In the genomic region with DNA sequence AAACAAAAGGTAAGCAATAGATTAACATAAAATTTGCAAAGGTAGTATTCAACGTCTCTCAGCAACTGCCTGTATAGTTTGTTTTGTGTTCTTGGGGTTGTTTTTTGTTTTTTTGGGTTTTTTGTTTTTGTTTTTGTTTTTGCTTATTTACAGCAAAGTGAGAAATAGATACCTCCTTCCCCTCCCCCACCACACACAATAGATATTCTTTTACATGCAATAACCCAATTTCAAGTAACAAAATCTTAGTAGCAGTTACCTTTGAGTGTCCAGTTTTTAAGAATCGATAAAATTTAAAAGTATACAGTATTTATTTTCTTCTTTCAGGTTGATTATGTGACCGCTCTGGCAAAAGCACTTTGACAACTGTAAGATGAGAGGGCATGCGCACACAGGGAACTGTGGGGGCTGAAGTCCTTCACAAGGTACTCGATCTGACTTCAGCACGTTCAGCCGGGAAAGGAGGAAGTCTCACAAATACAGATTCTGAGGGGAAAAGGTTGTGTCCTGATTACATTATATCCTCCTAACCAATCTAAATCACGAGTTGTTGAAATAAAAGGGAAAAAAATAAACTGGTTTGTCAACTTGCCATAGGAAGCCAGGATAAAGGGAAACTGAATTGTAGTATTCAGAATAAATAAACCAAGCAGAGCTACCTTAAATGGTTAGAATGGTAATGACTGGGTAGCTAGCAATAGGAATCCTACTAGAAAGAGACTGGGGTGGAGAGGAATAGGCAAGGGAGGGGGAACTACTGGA, we compare ENCODE assay signal across 8 cellular contexts. TPM values are rescaled to one million over a fixed set of nuclear protein-coding genes. Genes with fewer than 3 reads are reported as not detected.
DNase-seq lines count a peak whose midpoint lies in the region; ATAC-seq and TF ChIP-seq lines count a peak whose summit lies in the region.

No MANE protein-coding gene starts in this region.

- H3K79me2 ChIP-seq in mesendoderm (ENCODE audit: control insufficient read depth, insufficient read depth, low read length) = no peaks in the 10 kb centered on the region

- no peak overlapping the region for H3K4ac ChIP-seq in mesendoderm (ENCODE audit: low read depth, low read length)

- no peaks in the 10 kb centered on the region for H3K9me3 Mint-ChIP-seq in Caco-2 (ENCODE audit: unreplicated experiment)
- H3K9me3 Mint-ChIP-seq in activated T-cell treated with anti-CD3 and anti-CD28 coated beads, Interleukin-2, amount 50 U/mL, for 24 hours = no peaks in the 10 kb centered on the region

- no TSS peak for BruUV-seq in Caco-2 (replicated peaks; lab: Mats Ljungman, UMichigan)

- H2AK5ac ChIP-seq in mesendoderm (ENCODE audit: low read length) = no peak overlapping the region

- peak overlapping the region; percentile 47 for H3K27ac ChIP-seq in epithelial cell of prostate
- H3K27ac ChIP-seq in mesendoderm (ENCODE audit: low read depth, low read length) = no peak overlapping the region

- H3K18ac ChIP-seq in mesendoderm (ENCODE audit: low read length) = no peak overlapping the region

- no peaks in the 10 kb centered on the region for H3K9me3 ChIP-seq in Caco-2

- whole genome bisulfite sequencing in mesendoderm (ENCODE audit: extremely low coverage, insufficient coverage, low lambda C conversion rate) = no CpG with 5 or more reads among the region's 8 CpGs

- H3K36me3 ChIP-seq in Caco-2 (ENCODE audit: control insufficient read depth, insufficient read depth, low read length) (no peaks in the 10 kb centered on the region), mesendoderm (ENCODE audit: control insufficient read depth, insufficient read depth, low read length) (no peaks in the 10 kb centered on the region)

- no peaks in the 10 kb centered on the region for H3K79me1 ChIP-seq in mesendoderm (ENCODE audit: low read length)

- no peak for ATAC-seq in GM18909 (IDR thresholded peaks at IDR 0.05; ENCODE audit: poor library complexity, unreplicated experiment)

- peaks cover 6% of the 10 kb centered on the region for H3K27me3 Mint-ChIP-seq in Caco-2 (ENCODE audit: insufficient read depth, unreplicated experiment)
- H3K27me3 Mint-ChIP-seq in activated T-cell treated with anti-CD3 and anti-CD28 coated beads, Interleukin-2, amount 50 U/mL, for 24 hours = peaks cover 17% of the 10 kb centered on the region

- H2BK5ac ChIP-seq in mesendoderm (ENCODE audit: low read length) = no peak overlapping the region

- H3K4me1 Mint-ChIP-seq in Caco-2 (ENCODE audit: low read depth, unreplicated experiment) = peaks cover 24% of the 10 kb centered on the region
- H3K4me1 Mint-ChIP-seq in activated T-cell treated with anti-CD3 and anti-CD28 coated beads, Interleukin-2, amount 50 U/mL, for 24 hours (ENCODE audit: low read depth) = peaks cover 39% of the 10 kb centered on the region

- H4K5ac ChIP-seq in mesendoderm (ENCODE audit: low read length) = no peak overlapping the region

- peak overlapping the region; percentile 62 for H3K4me3 Mint-ChIP-seq in Caco-2 (ENCODE audit: unreplicated experiment)
- H3K4me3 Mint-ChIP-seq in activated T-cell treated with anti-CD3 and anti-CD28 coated beads, Interleukin-2, amount 50 U/mL, for 24 hours = peak overlapping the region; percentile 56

- POLR2A ChIA-PET in Caco-2 (lab: Charles Lee) = no interaction called here

- H2BK15ac ChIP-seq in mesendoderm (replicated peaks; ENCODE audit: low read depth) = no peak overlapping the region

- H3K9ac ChIP-seq in mesendoderm (ENCODE audit: low read length) = no peak overlapping the region

- H3K23ac ChIP-seq in mesendoderm (ENCODE audit: low read length) = no peak overlapping the region

- no peak for TF ChIP-seq CTCF in Caco-2 (IDR thresholded peaks at IDR 0.05; ENCODE audit: insufficient read depth in 1 of 2, low read depth in 1 of 2, low read length in 1 of 2, severe bottlenecking in 1 of 2, unreplicated experiment in 1 of 2)

- peaks cover 14% of the 10 kb centered on the region for H3K4me1 ChIP-seq in Caco-2
- H3K4me1 ChIP-seq in mesendoderm (ENCODE audit: control insufficient read depth, low read depth, low read length) = no peaks in the 10 kb centered on the region

- no peak overlapping the region for H2BK120ac ChIP-seq in mesendoderm (ENCODE audit: low read depth, low read length)

- DNase-seq in Caco-2 = peak; percentile 49 to 52
- DNase-seq in HT-29 (ENCODE audit: low spot score) = peak; percentile 71
- DNase-seq in NOMO-1 (lab: John Stamatoyannopoulos, UW; ENCODE audit: unreplicated experiment in 2 of 2) = peak; percentile 36 to 70
- DNase-seq in activated T-cell treated with anti-CD3 and anti-CD28 coated beads, Interleukin-2, amount 50 U/mL, for 24 hours = peak; percentile 44
- no peak for DNase-seq in epithelial cell of prostate (ENCODE audit: low read depth, low spot score)
- peak; percentile 87 for DNase-seq in mesendoderm
- peak in 4 of 6 experiments; percentile 9 to 40 (median 18) for DNase-seq in stimulated activated naive CD4-positive, alpha-beta T cell (lab: John Stamatoyannopoulos, UW)

- CTCF ChIA-PET in Caco-2 (lab: Charles Lee) = interaction anchor here (0.6 kb wide), 1 partner anchor 39 kb away, joined by 3 read pairs; no protein-coding TSS in a partner anchor

- H3K27me3 ChIP-seq in Caco-2 (replicated peaks; ENCODE audit: control insufficient read depth, insufficient read depth, low read length) (no peaks in the 10 kb centered on the region), mesendoderm (ENCODE audit: insufficient read depth, low read length, poor library complexity) (peaks cover 9% of the 10 kb centered on the region)

- H3K4me3 ChIP-seq in Caco-2 (ENCODE audit: low read depth, low read length) = no peak overlapping the region
- no peak overlapping the region for H3K4me3 ChIP-seq in mesendoderm (ENCODE audit: low read length)

- intact Hi-C loops in Caco-2 (cut with micrococcal nuclease; ENCODE audit: unreplicated experiment) = no loop called here

- H3K36me3 Mint-ChIP-seq in Caco-2 (ENCODE audit: insufficient read depth, unreplicated experiment) = peaks cover 10% of the 10 kb centered on the region
- peaks cover 6% of the 10 kb centered on the region for H3K36me3 Mint-ChIP-seq in activated T-cell treated with anti-CD3 and anti-CD28 coated beads, Interleukin-2, amount 50 U/mL, for 24 hours (ENCODE audit: low read depth)

- H3K56ac ChIP-seq in mesendoderm (ENCODE audit: low read length) = no peak overlapping the region

- no peak overlapping the region for H3K27ac Mint-ChIP-seq in Caco-2 (ENCODE audit: unreplicated experiment)
- H3K27ac Mint-ChIP-seq in activated T-cell treated with anti-CD3 and anti-CD28 coated beads, Interleukin-2, amount 50 U/mL, for 24 hours = no peak overlapping the region

- no peak overlapping the region for H4K8ac ChIP-seq in mesendoderm (ENCODE audit: low read depth, low read length)

- H3K4me2 ChIP-seq in mesendoderm (ENCODE audit: low read length) = no peak overlapping the region

RNA-seq across cellular contexts. Expression of gene CPEB3, which starts 47.8 kb away (rescaled TPM):
- 2.3 TPM in 2 replicates for total RNA-seq in Caco-2 (2022)
- total RNA-seq in HT-29 (2014; rRNA removed; shearing (Covaris generic)) = 0.65 and 0.74 TPM in 2 replicates
- 0.49 TPM for polyA plus RNA-seq in mesendoderm (2013, experiment 1 of 2)
- 0.49 TPM for polyA plus RNA-seq in mesendoderm (2013, experiment 2 of 2)

RNA-seq across cellular contexts. Expression of gene MARCHF5, which starts 47.9 kb away (rescaled TPM):
- 30.4 and 33.9 TPM in 2 replicates for total RNA-seq in Caco-2 (2022)
- 1.9 and 2.7 TPM in 2 replicates for total RNA-seq in HT-29 (2014; rRNA removed; shearing (Covaris generic))
- 12.0 TPM for polyA plus RNA-seq in mesendoderm (2013, experiment 1 of 2)
- 11.7 TPM for polyA plus RNA-seq in mesendoderm (2013, experiment 2 of 2)
